Comparison of ENCODE assay signal across 8 cellular contexts in the genomic region with DNA sequence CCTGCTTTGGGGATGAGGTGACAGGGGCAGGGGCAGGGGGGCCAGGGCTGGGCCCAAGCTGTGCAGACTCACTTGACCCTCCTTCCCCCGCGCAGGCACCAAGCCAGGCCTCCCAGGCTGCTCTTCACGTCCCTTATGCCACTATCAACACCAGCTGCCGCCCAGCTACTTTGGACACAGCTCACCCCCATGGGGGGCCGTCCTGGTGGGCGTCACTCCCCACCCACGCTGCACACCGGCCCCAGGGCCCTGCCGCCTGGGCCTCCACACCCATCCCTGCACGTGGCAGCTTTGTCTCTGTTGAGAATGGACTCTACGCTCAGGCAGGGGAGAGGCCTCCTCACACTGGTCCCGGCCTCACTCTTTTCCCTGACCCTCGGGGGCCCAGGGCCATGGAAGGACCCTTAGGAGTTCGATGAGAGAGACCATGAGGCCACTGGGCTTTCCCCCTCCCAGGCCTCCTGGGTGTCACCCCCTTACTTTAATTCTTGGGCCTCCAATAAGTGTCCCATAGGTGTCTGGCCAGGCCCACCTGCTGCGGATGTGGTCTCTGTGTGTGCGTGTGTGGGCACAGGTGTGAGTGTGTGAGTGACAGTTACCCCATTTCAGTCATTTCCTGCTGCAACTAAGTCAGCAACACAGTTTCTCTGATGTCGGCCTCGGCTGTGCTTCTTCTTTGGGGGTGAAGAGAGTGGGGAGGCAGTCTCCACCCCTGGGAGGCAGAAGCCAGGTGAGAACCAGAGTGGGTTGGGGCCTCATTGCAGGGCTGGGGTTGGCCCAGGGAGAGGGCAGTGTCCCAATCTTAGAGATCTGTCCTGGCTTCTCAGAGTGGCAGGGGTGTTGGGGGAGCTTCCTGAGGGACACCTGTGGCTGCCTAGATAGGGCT.
DNase-seq lines count a peak whose midpoint lies in the region; ATAC-seq and TF ChIP-seq lines count a peak whose summit lies in the region.

No MANE protein-coding gene starts in this region.

- H3K36me3 ChIP-seq in DOHH2 (ENCODE audit: control insufficient read depth, low read length): peaks cover 82% of the 10 kb centered on the region

- H3K27me3 ChIP-seq in DOHH2 (ENCODE audit: control insufficient read depth, low read length): no peaks in the 10 kb centered on the region

- DNase-seq in T-helper 22 cell (ENCODE audit: low read depth) (peak; percentile 78), kidney tubule cell (ENCODE audit: low spot score) (no peak), KBM-7 (no peak), NCI-H345 (lab: John Stamatoyannopoulos, UW) (no peak)
- DNase-seq in effector CD8-positive, alpha-beta T cell (lab: John Stamatoyannopoulos, UW): peak; percentile 64

- peaks cover 7% of the 10 kb centered on the region for H4K20me1 ChIP-seq in DOHH2 (ENCODE audit: control insufficient read depth, insufficient read depth, low read depth, low read length)

- H3K4me3 Mint-ChIP-seq in stimulated activated memory B cell treated with anti-CD40 and anti-IgM and Interleukin-4, amounts not matched to agents 10 μg/mL and 1 μg/mL and 100 μg/mL, for 72 hours: peak overlapping the region; percentile 86

- peaks cover 82% of the 10 kb centered on the region for H3K4me1 Mint-ChIP-seq in stimulated activated memory B cell treated with anti-CD40 and anti-IgM and Interleukin-4, amounts not matched to agents 10 μg/mL and 1 μg/mL and 100 μg/mL, for 72 hours

- H3K9me3 Mint-ChIP-seq in stimulated activated memory B cell treated with anti-CD40 and anti-IgM and Interleukin-4, amounts not matched to agents 10 μg/mL and 1 μg/mL and 100 μg/mL, for 72 hours: no peaks in the 10 kb centered on the region

- H3K79me2 ChIP-seq in DOHH2 (ENCODE audit: control insufficient read depth, low read length): peaks cover 60% of the 10 kb centered on the region

- H3K4me3 ChIP-seq in DOHH2 (ENCODE audit: low read length): peak overlapping the region; percentile 82

- H3F3A ChIP-seq in DOHH2 (ENCODE audit: control insufficient read depth, insufficient read depth): peaks cover 50% of the 10 kb centered on the region

- no peaks in the 10 kb centered on the region for H3K27me3 Mint-ChIP-seq in stimulated activated memory B cell treated with anti-CD40 and anti-IgM and Interleukin-4, amounts not matched to agents 10 μg/mL and 1 μg/mL and 100 μg/mL, for 72 hours

- peaks cover 82% of the 10 kb centered on the region for H3K4me1 ChIP-seq in DOHH2 (ENCODE audit: control insufficient read depth, low read length)

- H3K9me2 ChIP-seq in DOHH2 (replicated peaks; ENCODE audit: control insufficient read depth, low read length): no peaks in the 10 kb centered on the region

- peak overlapping the region; percentile 91 for H3K4me2 ChIP-seq in DOHH2 (ENCODE audit: low read length)

- ATAC-seq in GM21786 (IDR thresholded peaks at IDR 0.05; ENCODE audit: unreplicated experiment): peak; percentile 46
- peak; percentile 80 for ATAC-seq in stimulated activated memory B cell treated with anti-CD40 and anti-IgM and Interleukin-4, amounts not matched to agents 10 μg/mL and 1 μg/mL and 100 μg/mL, for 72 hours

- peak overlapping the region; percentile 98 for H3K27ac Mint-ChIP-seq in stimulated activated memory B cell treated with anti-CD40 and anti-IgM and Interleukin-4, amounts not matched to agents 10 μg/mL and 1 μg/mL and 100 μg/mL, for 72 hours

- H3K27ac ChIP-seq in DOHH2 (ENCODE audit: low read depth, low read length): peak overlapping the region; percentile 96

- in situ Hi-C loops in KBM-7 (cut with MboI; ENCODE audit: low pct_unique_long_range_greater_than_20kb, low sequenced_read_pairs): no loop called here

- no peak for TF ChIP-seq CTCF in DOHH2 (IDR thresholded peaks at IDR 0.05; ENCODE audit: low read depth, low read length, poor library complexity, severe bottlenecking)

- peaks cover 37% of the 10 kb centered on the region for H3K36me3 Mint-ChIP-seq in stimulated activated memory B cell treated with anti-CD40 and anti-IgM and Interleukin-4, amounts not matched to agents 10 μg/mL and 1 μg/mL and 100 μg/mL, for 72 hours

- H3K9me3 ChIP-seq in DOHH2 (ENCODE audit: control insufficient read depth, insufficient read depth, low read length): no peaks in the 10 kb centered on the region

Comparison
In these comparisons a context has a peak if more than half of its experiments do, and no peak if none do; other contexts are left out.
1. DNase-seq: peak in T-helper 22 cell (single experiment) and effector CD8-positive, alpha-beta T cell (single experiment); none in kidney tubule cell (single experiment), KBM-7 (single experiment) and NCI-H345 (single experiment).